ENCODE assay signal across 22 cellular contexts in genomic region chr3:61493339-61493738, GRCh38.
"Had no signal": no experiment of that assay in that cellular context is flagged by ENCODE, and none has a peak within 500 bp of the region (broad histone marks: within the 10 kb centered on the region; RNA-seq: fewer than 3 reads in every experiment).

No MANE protein-coding gene starts in this region.

- DNase-seq: IMR-90, Karpas-422, KG1, MG63, NCI-H1092, NCI-H1105 treated with DMSO at 0.1 percent for 48 hours, NCI-H1417 treated with DMSO at 0.1 percent for 48 hours, NCI-H146, NCI-H1694 treated with DMSO at 0.1 percent for 48 hours, NCI-H1930, NCI-H2081, NCI-H2107, NCI-H2227 treated with DMSO at 0.1 percent for 48 hours, NCI-H524 treated with DMSO at 0.1 percent for 48 hours, NCI-H69, NCI-H774, SHP77 treated with DMSO at 0.1 percent for 48 hours, SJCRH30, T-helper 1 cell had no signal

- H3K27ac ChIP-seq: HL-60, SJCRH30 had no signal

- ATAC-seq: Right ventricle myocardium inferior, SK-N-SH treated with all-trans-retinoic acid at 6 μM for 48 hours had no signal
